Comparison of ENCODE assay signal across 27 cellular contexts in genomic region chr11:28874706-28875105, GRCh38.
"Had no signal": no experiment of that assay in that cellular context is flagged by ENCODE, and none has a peak within 500 bp of the region (broad histone marks: within the 10 kb centered on the region; RNA-seq: fewer than 3 reads in every experiment).

No MANE protein-coding gene starts in this region.

- H3K9ac ChIP-seq: SK-N-SH had no signal

- H3K4me3 ChIP-seq: cardiac muscle cell, colonic mucosa, Peyer's patch, SJSA1 had no signal

- H3K4me2 ChIP-seq: SK-N-SH had no signal

- H3K27me3 ChIP-seq: cardiac muscle cell, colonic mucosa, Peyer's patch, SJSA1 had no signal

- ATAC-seq: activated CD4-positive, alpha-beta T cell treated with anti-CD3 and anti-CD28 coated beads for 36 hours; activated CD4-positive, CD25-positive, alpha-beta regulatory T cell treated with anti-CD3 and anti-CD28 coated beads, Interleukin-2, amount 50 U/mL, for 24 hours had no signal

- H3K27ac ChIP-seq: cardiac muscle cell, colonic mucosa, Peyer's patch, SJSA1 had no signal

- DNase-seq: activated CD4-positive, alpha-beta T cell treated with anti-CD3 and anti-CD28 coated beads for 36 hours; activated CD4-positive, alpha-beta T cell treated with anti-CD3 and anti-CD28 coated beads, Interleukin-2, amount 10 ng/mL, durations not matched to agents 7 days and 5 days; activated CD4-positive, alpha-beta T cell treated with anti-CD3 and anti-CD28 coated beads, Interleukin-2, amount 50 U/mL, for 48 hours; activated CD8-positive, alpha-beta memory T cell treated with anti-CD3 and anti-CD28 coated beads, Interleukin-2, amount 50 U/mL, for 4 hours; activated effector memory CD4-positive, alpha-beta T cell treated with Interleukin-2 at 50 U/mL for 16 hours; activated naive CD4-positive, alpha-beta T cell; activated naive CD4-positive, alpha-beta T cell treated with anti-CD3 and anti-CD28 coated beads, Interleukin-2, amount 50 U/mL, for 16 hours; activated naive CD8-positive, alpha-beta T cell treated with anti-CD3 and anti-CD28 coated beads for 36 hours; activated T-cell treated with anti-CD3 and anti-CD28 coated beads for 4 hours; activated T-cell treated with anti-CD3 and anti-CD28 coated beads, Interleukin-2, amount 50 U/mL, for 48 hours; amniotic stem cell; aorta; colonic mucosa; Karpas-422; NCI-H1105 treated with DMSO at 0.1 percent for 48 hours; NCI-H1436; NCI-H1694; NCI-H1930; NCI-H2081 treated with DMSO at 0.1 percent for 48 hours; NCI-H345; NCI-H524 treated with DMSO at 0.1 percent for 48 hours; Peyer's patch; SHP77; SK-N-SH had no signal

- H3K9me3 ChIP-seq: colonic mucosa, Peyer's patch, SJSA1, SK-N-SH had no signal

- H3K36me3 ChIP-seq: cardiac muscle cell, colonic mucosa, Peyer's patch, SJSA1 had no signal

- H3K4me1 ChIP-seq: colonic mucosa, Peyer's patch, SJSA1 had no signal
